In the genomic region with DNA sequence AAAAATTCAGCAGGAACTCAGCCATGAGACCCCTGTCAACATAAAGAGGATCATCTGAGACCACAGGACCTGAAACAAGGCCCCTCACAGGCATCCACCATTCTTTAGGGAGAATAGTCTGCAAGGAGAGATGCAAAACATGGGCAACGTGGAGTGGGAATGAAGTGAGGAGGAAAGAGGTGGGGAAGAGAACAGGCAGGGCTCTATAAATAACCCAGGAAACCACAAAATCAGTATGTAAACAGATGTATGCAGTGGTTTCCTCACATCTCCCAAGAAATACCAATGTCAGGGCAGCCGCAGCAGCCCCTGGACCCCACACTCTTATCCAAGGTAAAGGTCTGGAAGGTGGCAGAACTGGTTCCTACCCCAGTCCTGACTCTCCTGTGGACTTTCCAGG, we compare ENCODE assay signal across 21 cellular contexts.
"Had no signal": no experiment of that assay in that cellular context is flagged by ENCODE, and none has a peak within 500 bp of the region (broad histone marks: within the 10 kb centered on the region; RNA-seq: fewer than 3 reads in every experiment).

No MANE protein-coding gene starts in this region.

- H3K27me3 Mint-ChIP-seq: activated naive CD4-positive, alpha-beta T cell treated with anti-CD3 and anti-CD28 coated beads, Interleukin-2, amount 50 U/mL, for 24 hours had no signal

- H3K27ac Mint-ChIP-seq: activated CD8-positive, alpha-beta T cell treated with anti-CD3 and anti-CD28 coated beads, Interleukin-2, amount 10 ng/mL, durations not matched to agents 7 days and 5 days; activated naive CD4-positive, alpha-beta T cell treated with anti-CD3 and anti-CD28 coated beads, Interleukin-2, amount 50 U/mL, for 24 hours; T-helper 1 cell treated with Interleukin-12 subunit alpha and Interleukin-12 subunit beta and Interleukin-4 antibody, amounts not matched to agents 30 μg/mL and 1 μg/mL, for 36 hours had no signal

- H3K27ac ChIP-seq: body of pancreas had no signal

- DNase-seq: activated CD4-positive, alpha-beta T cell treated with anti-CD3 and anti-CD28 coated beads for 48 hours; activated CD4-positive, alpha-beta T cell treated with anti-CD3 and anti-CD28 coated beads, Interleukin-2, amount 50 U/mL, for 4 hours; activated CD4-positive, CD25-positive, alpha-beta regulatory T cell treated with anti-CD3 and anti-CD28 coated beads, Interleukin-2, amount 50 U/mL, for 72 hours; activated CD8-positive, alpha-beta memory T cell treated with anti-CD3 and anti-CD28 coated beads, Interleukin-2, amount 50 U/mL, for 48 hours; activated CD8-positive, alpha-beta T cell treated with anti-CD3 and anti-CD28 coated beads, Interleukin-2, amount 10 ng/mL, durations not matched to agents 7 days and 5 days; activated effector memory CD4-positive, alpha-beta T cell treated with Interleukin-2 at 50 U/mL for 16 hours; activated naive CD4-positive, alpha-beta T cell; activated T-cell treated with anti-CD3 and anti-CD28 coated beads, Interleukin-2, amount 50 U/mL, for 1 hour; aorta; body of pancreas; central memory CD4-positive, alpha-beta T cell; NCI-H1048; NCI-H146; NCI-H187 treated with DMSO at 0.1 percent for 48 hours; NCI-H2081 treated with DMSO at 0.1 percent for 48 hours; NCI-H446; NCI-H524; SHP77 treated with DMSO at 0.1 percent for 48 hours had no signal

- H3K9me3 Mint-ChIP-seq: activated naive CD4-positive, alpha-beta T cell treated with anti-CD3 and anti-CD28 coated beads, Interleukin-2, amount 50 U/mL, for 24 hours; T-helper 1 cell treated with Interleukin-12 subunit alpha and Interleukin-12 subunit beta and Interleukin-4 antibody, amounts not matched to agents 30 μg/mL and 1 μg/mL, for 36 hours had no signal

- H3K4me3 Mint-ChIP-seq: activated CD8-positive, alpha-beta T cell treated with anti-CD3 and anti-CD28 coated beads, Interleukin-2, amount 10 ng/mL, durations not matched to agents 7 days and 5 days; activated naive CD4-positive, alpha-beta T cell treated with anti-CD3 and anti-CD28 coated beads, Interleukin-2, amount 50 U/mL, for 24 hours; T-helper 1 cell treated with Interleukin-12 subunit alpha and Interleukin-12 subunit beta and Interleukin-4 antibody, amounts not matched to agents 30 μg/mL and 1 μg/mL, for 36 hours had no signal

- H3K27me3 ChIP-seq: body of pancreas had no signal

- H3K4me1 Mint-ChIP-seq: activated naive CD4-positive, alpha-beta T cell treated with anti-CD3 and anti-CD28 coated beads, Interleukin-2, amount 50 U/mL, for 24 hours had no signal

- ATAC-seq: activated CD8-positive, alpha-beta T cell treated with anti-CD3 and anti-CD28 coated beads, Interleukin-2, amount 10 ng/mL, durations not matched to agents 7 days and 5 days; body of pancreas had no signal

- H3K36me3 Mint-ChIP-seq: activated naive CD4-positive, alpha-beta T cell treated with anti-CD3 and anti-CD28 coated beads, Interleukin-2, amount 50 U/mL, for 24 hours had no signal

- H3K4me1 ChIP-seq: body of pancreas had no signal

- H3K9me3 ChIP-seq: body of pancreas had no signal

- FAIRE-seq: bronchial epithelial cell had no signal

- H3K4me3 ChIP-seq: body of pancreas had no signal
